ENCODE assay signal across 10 cellular contexts in genomic region chr7:133481676-133482075, GRCh38.
DNase-seq lines count a peak whose midpoint lies in the region; ATAC-seq and TF ChIP-seq lines count a peak whose summit lies in the region.
"Had no signal": no experiment of that assay in that cellular context is flagged by ENCODE, and none has a peak within 500 bp of the region (broad histone marks: within the 10 kb centered on the region; RNA-seq: fewer than 3 reads in every experiment).

No MANE protein-coding gene starts in this region.

- H3K4me3 Mint-ChIP-seq in T-helper 17 cell, result no peak overlapping the region

- peaks cover 2% of the 10 kb centered on the region for H3K9me3 ChIP-seq in T-helper 17 cell (ENCODE audit: control insufficient read depth, low read length, poor library complexity, severe bottlenecking)

- no peaks in the 10 kb centered on the region for H3K27me3 Mint-ChIP-seq in T-helper 17 cell

- H3K27ac Mint-ChIP-seq in T-helper 17 cell, result no peak overlapping the region

- DNase-seq in A172 (ENCODE audit: low spot score) (peak; percentile 76), DMS79 treated with DMSO at 0.1 percent for 48 hours (lab: John Stamatoyannopoulos, UW) (peak; percentile 66), RKO (ENCODE audit: low spot score) (peak; percentile 6), fibroblast of pulmonary artery (ENCODE audit: low read depth) (peak; percentile 76), left lobe of liver (ENCODE audit: low spot score) (no peak), T-helper 17 cell (no peak), NCI-H748 (lab: John Stamatoyannopoulos, UW; ENCODE audit: unreplicated experiment) (no peak)
- DNase-seq: NCI-H187; stimulated activated CD8-positive, alpha-beta memory T cell treated with anti-CD3 and anti-CD28 coated beads, Interleukin-4, amount 100 ng/mL, for 48 hours had no signal

- peaks cover 15% of the 10 kb centered on the region for H3K36me3 Mint-ChIP-seq in T-helper 17 cell (ENCODE audit: low read depth)

- TF ChIP-seq CTCF in fibroblast of pulmonary artery (IDR thresholded peaks at IDR 0.05; ENCODE audit: low read length, missing control alignments), result no peak

- peaks cover 15% of the 10 kb centered on the region for H3K4me1 Mint-ChIP-seq in T-helper 17 cell

- no peak for ATAC-seq in HG02885 (IDR thresholded peaks at IDR 0.05; ENCODE audit: poor library complexity, unreplicated experiment)
- ATAC-seq in left lobe of liver, result no peak
- ATAC-seq in T-helper 17 cell, result no peak

- H3K4me3 ChIP-seq in fibroblast of pulmonary artery (replicated peaks; ENCODE audit: low read depth, low read length), result no peak overlapping the region

Comparison
In these comparisons a context has a peak if more than half of its experiments do, and no peak if none do; other contexts are left out.
1. DNase-seq: peak in A172 (single experiment), DMS79 treated with DMSO at 0.1 percent for 48 hours (single experiment), RKO (single experiment) and fibroblast of pulmonary artery (single experiment); none in left lobe of liver (single experiment), T-helper 17 cell (0 of 3) and NCI-H748 (single experiment).